Comparison of ENCODE assay signal across 2 cellular contexts in genomic region chr2:135072125-135072997, GRCh38.
TF ChIP-seq lines count a peak whose summit lies in the region.

No MANE protein-coding gene starts in this region.

TF ChIP-seq in A549, 52 proteins besides CTCF, POLR2A, EP300 and RAD21:
- TF ChIP-seq ESRRA (IDR thresholded peaks at IDR 0.05; ENCODE audit: borderline replicate concordance, low read length) (no peak), ZFP36 (IDR thresholded peaks at IDR 0.05; ENCODE audit: borderline replicate concordance, partially characterized antibody) (peak; percentile 88)

TF ChIP-seq in K562, 482 proteins besides CTCF, POLR2A, EP300 and RAD21:
- TF ChIP-seq ZFP36 (IDR thresholded peaks at IDR 0.05; ENCODE audit: low read depth, low read length, partially characterized antibody) = peak; percentile 62
- TF ChIP-seq ZNF395 (CRISPR knock-in tag; IDR thresholded peaks at IDR 0.05) = no peak
